In genomic region chr10:21524526-21525366, GRCh38 we compare ENCODE assay signal across 8 cellular contexts. TPM values are rescaled to one million over a fixed set of nuclear protein-coding genes. Genes with fewer than 3 reads are reported as not detected.
DNase-seq lines count a peak whose midpoint lies in the region; ATAC-seq lines count a peak whose summit lies in the region.

No MANE protein-coding gene starts in this region.

- H3K27ac Mint-ChIP-seq in stimulated activated naive CD8-positive, alpha-beta T cell treated with anti-CD3 and anti-CD28 coated beads, Interleukin-15, amount 100 ng/mL, for 72 hours: peak overlapping the region; percentile 28 to 98

- H3K27ac ChIP-seq in angular gyrus (ENCODE audit: low read depth, low read length): peak overlapping the region; percentile 92

- in situ Hi-C loops in KBM-7 (cut with MboI; ENCODE audit: low pct_unique_long_range_greater_than_20kb, low sequenced_read_pairs): no loop called here

- DNase-seq in Daoy (ENCODE audit: low read depth) (peak; percentile 39), KBM-7 (peak; percentile 75), islet precursor cell (peak; percentile 52), RKO (ENCODE audit: low spot score) (no peak)
- no peak for DNase-seq in stimulated activated naive CD8-positive, alpha-beta T cell treated with anti-CD3 and anti-CD28 coated beads, Interleukin-15, amount 100 ng/mL, for 72 hours
- DNase-seq in activated CD4-positive, CD25-positive, alpha-beta regulatory T cell treated with anti-CD3 and anti-CD28 coated beads, Interleukin-2, amount 50 U/mL, for 72 hours: no peak

- H3K4me1 Mint-ChIP-seq in stimulated activated naive CD8-positive, alpha-beta T cell treated with anti-CD3 and anti-CD28 coated beads, Interleukin-15, amount 100 ng/mL, for 72 hours: peaks cover 35% of the 10 kb centered on the region

- ATAC-seq in stimulated activated naive CD8-positive, alpha-beta T cell treated with anti-CD3 and anti-CD28 coated beads, Interleukin-15, amount 100 ng/mL, for 72 hours: no peak
- ATAC-seq in HG03439 (IDR thresholded peaks at IDR 0.05; ENCODE audit: unreplicated experiment): no peak

- H3K4me3 Mint-ChIP-seq in stimulated activated naive CD8-positive, alpha-beta T cell treated with anti-CD3 and anti-CD28 coated beads, Interleukin-15, amount 100 ng/mL, for 72 hours: peak overlapping the region; percentile 92 to 93

- H3K27me3 Mint-ChIP-seq in stimulated activated naive CD8-positive, alpha-beta T cell treated with anti-CD3 and anti-CD28 coated beads, Interleukin-15, amount 100 ng/mL, for 72 hours: peaks cover 64% of the 10 kb centered on the region

- no peaks in the 10 kb centered on the region for H3K9me3 Mint-ChIP-seq in stimulated activated naive CD8-positive, alpha-beta T cell treated with anti-CD3 and anti-CD28 coated beads, Interleukin-15, amount 100 ng/mL, for 72 hours

RNA-seq across cellular contexts. Expression of gene SKIDA1, which starts 0.7 kb away (rescaled TPM):
- total RNA-seq in Daoy (2014; rRNA removed; shearing (Covaris generic)): 0.29 and 1.3 TPM in 2 replicates

RNA-seq across cellular contexts. Expression of gene MLLT10, which starts 9.3 kb away (rescaled TPM):
- total RNA-seq in Daoy (2014; rRNA removed; shearing (Covaris generic)): 9.0 and 27.3 TPM in 2 replicates

Comparison
In these comparisons a context has a peak if more than half of its experiments do, and no peak if none do; other contexts are left out.
1. DNase-seq: peak in Daoy (single experiment), KBM-7 (single experiment) and islet precursor cell (single experiment); none in stimulated activated naive CD8-positive, alpha-beta T cell treated with anti-CD3 and anti-CD28 coated beads, Interleukin-15, amount 100 ng/mL, for 72 hours (0 of 2), activated CD4-positive, CD25-positive, alpha-beta regulatory T cell treated with anti-CD3 and anti-CD28 coated beads, Interleukin-2, amount 50 U/mL, for 72 hours (single experiment) and RKO (single experiment).